ENCODE assay signal across 5 cellular contexts in genomic region chr5:180274695-180275094, GRCh38.
"Had no signal": no experiment of that assay in that cellular context is flagged by ENCODE, and none has a peak within 500 bp of the region (broad histone marks: within the 10 kb centered on the region; RNA-seq: fewer than 3 reads in every experiment).

No MANE protein-coding gene starts in this region.

- H3K4me3 ChIP-seq: K562 had no signal

- ATAC-seq: HepG2, K562 had no signal

- DNase-seq: IMR-90, KBM-7 had no signal

- H3K27ac ChIP-seq: HL-60 had no signal
